Comparison of ENCODE assay signal across 23 cellular contexts in the genomic region with DNA sequence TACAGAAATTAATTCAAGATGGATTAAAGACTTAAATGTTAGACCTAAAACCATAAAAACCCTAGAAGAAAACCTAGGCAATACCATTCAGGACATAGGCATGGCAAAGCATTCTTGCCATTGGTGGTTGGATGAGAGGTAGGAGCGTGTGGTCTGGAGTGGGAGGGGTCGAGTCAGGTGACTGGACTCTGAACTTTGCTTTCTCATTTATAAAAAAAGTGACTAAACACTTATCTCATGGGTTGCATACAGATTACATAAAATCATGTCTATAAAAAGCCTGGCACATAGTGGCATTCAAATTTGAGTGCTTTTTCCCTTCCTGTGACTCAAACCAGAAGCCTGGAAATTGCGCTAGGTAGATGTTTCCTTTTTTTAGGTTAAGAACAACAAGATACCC.
DNase-seq lines count a peak whose midpoint lies in the region; ATAC-seq and TF ChIP-seq lines count a peak whose summit lies in the region.
"Had no signal": no experiment of that assay in that cellular context is flagged by ENCODE, and none has a peak within 500 bp of the region (broad histone marks: within the 10 kb centered on the region; RNA-seq: fewer than 3 reads in every experiment).

No MANE protein-coding gene starts in this region.

- TF ChIP-seq POLR2A in transverse colon (IDR thresholded peaks at IDR 0.05) (no peak), gastroesophageal sphincter (IDR thresholded peaks at IDR 0.05) (no peak)

- ATAC-seq in mucosa of descending colon (peak; percentile 98), GM19467 (IDR thresholded peaks at IDR 0.05; ENCODE audit: unreplicated experiment) (no peak), gastroesophageal sphincter (no peak)
- ATAC-seq: A549, GM12878 had no signal

- H3K4me3 ChIP-seq in colonic mucosa (no peak overlapping the region), mucosa of descending colon (no peak overlapping the region), transverse colon (no peak overlapping the region), gastroesophageal sphincter (no peak overlapping the region)
- H3K4me3 ChIP-seq: A549; BLaER1 treated with 17β-estradiol and CSF1 and Interleukin-3, amounts not matched to agents 10 nM and 100 nM; GM12878; GM23248 had no signal

- no peak for TF ChIP-seq CTCF in colonic mucosa (IDR thresholded peaks at IDR 0.05)
- TF ChIP-seq CTCF in mucosa of descending colon (IDR thresholded peaks at IDR 0.05): no peak
- no peak for TF ChIP-seq CTCF in transverse colon (IDR thresholded peaks at IDR 0.05)
- TF ChIP-seq CTCF in gastroesophageal sphincter (IDR thresholded peaks at IDR 0.05): no peak

- no peak overlapping the region for H3K9ac ChIP-seq in colonic mucosa (ENCODE audit: low read depth in 2 of 2, low read length in 2 of 2)
- H3K9ac ChIP-seq: BLaER1 treated with 17β-estradiol and CSF1 and Interleukin-3, amounts not matched to agents 10 nM and 100 nM; GM23248 had no signal

- H3K36me3 ChIP-seq in colonic mucosa (no peaks in the 10 kb centered on the region), mucosa of descending colon (ENCODE audit: low read depth) (no peaks in the 10 kb centered on the region), transverse colon (no peaks in the 10 kb centered on the region), gastroesophageal sphincter (no peaks in the 10 kb centered on the region)
- H3K36me3 ChIP-seq: BE2C; BLaER1 treated with 17β-estradiol and CSF1 and Interleukin-3, amounts not matched to agents 10 nM and 100 nM had no signal

- intact Hi-C loops in colonic mucosa (cut with DNase I) (no loop called here), mucosa of descending colon (cut with DNase I, micrococcal nuclease) (no loop called here), transverse colon (cut with DNase I; ENCODE audit: low total_unique reads) (no loop called here)

- H3K27me3 ChIP-seq in colonic mucosa: no peaks in the 10 kb centered on the region
- no peaks in the 10 kb centered on the region for H3K27me3 ChIP-seq in transverse colon
- H3K27me3 ChIP-seq in gastroesophageal sphincter: peaks cover 16% of the 10 kb centered on the region
- H3K27me3 ChIP-seq: BE2C; BLaER1 treated with 17β-estradiol and CSF1 and Interleukin-3, amounts not matched to agents 10 nM and 100 nM had no signal

- H3K27ac ChIP-seq in colonic mucosa (no peak overlapping the region), transverse colon (no peak overlapping the region), gastroesophageal sphincter (no peak overlapping the region)
- H3K27ac ChIP-seq: 22Rv1; A549; BLaER1 treated with 17β-estradiol and CSF1 and Interleukin-3, amounts not matched to agents 10 nM and 100 nM; GM23248 had no signal

- TF ChIP-seq EP300 in transverse colon (IDR thresholded peaks at IDR 0.05; ENCODE audit: low read depth) (no peak), gastroesophageal sphincter (IDR thresholded peaks at IDR 0.05) (no peak)

- no peaks in the 10 kb centered on the region for H3K9me3 ChIP-seq in colonic mucosa
- no peaks in the 10 kb centered on the region for H3K9me3 ChIP-seq in mucosa of descending colon
- H3K9me3 ChIP-seq in transverse colon: no peaks in the 10 kb centered on the region
- H3K9me3 ChIP-seq in gastroesophageal sphincter: no peaks in the 10 kb centered on the region
- H3K9me3 ChIP-seq: A549; BE2C; BLaER1 treated with 17β-estradiol and CSF1 and Interleukin-3, amounts not matched to agents 10 nM and 100 nM had no signal

- in situ Hi-C loops in transverse colon (cut with MboI; ENCODE audit: low pct_ligation_motif_present in 1 of 4, low pct_unique_long_range_greater_than_20kb in 1 of 4, low sequenced_read_pairs in 3 of 4): loop anchor here in 1 of 4 donors (25.0 kb wide), 1 partner anchor 156 kb away; the partner anchor contains the start of gene SHISA6

- no peaks in the 10 kb centered on the region for H3K4me1 ChIP-seq in colonic mucosa
- peaks cover 10% of the 10 kb centered on the region for H3K4me1 ChIP-seq in mucosa of descending colon (ENCODE audit: low read depth)
- H3K4me1 ChIP-seq in transverse colon: peaks cover 0 to 16% (median 6%) of the 10 kb centered on the region in 4 donors
- H3K4me1 ChIP-seq in gastroesophageal sphincter: no peaks in the 10 kb centered on the region
- H3K4me1 ChIP-seq: A549; BE2C; BLaER1 treated with 17β-estradiol and CSF1 and Interleukin-3, amounts not matched to agents 10 nM and 100 nM had no signal

- DNase-seq in LoVo (ENCODE audit: low spot score) (peak; percentile 1), colonic mucosa (peak; percentile 52), mucosa of descending colon (peak in 2 of 3 donors; percentile 30 to 51), transverse colon (peak; percentile 47), OCI-M1 (lab: John Stamatoyannopoulos, UW) (no peak)
- DNase-seq: ACHN; AML-193; BE2C; CD4-positive, alpha-beta T cell; CD8-positive, alpha-beta memory T cell; DMS 273 treated with DMSO at 0.1 percent for 48 hours; DMS79; EL; GDM1; GM23248; H7; HCEC 1CT had no signal

- WGBS in transverse colon (ENCODE audit: low coverage in 1 of 2), 2 donors: 49 to 67% methylated on average over 3 of the region's 3 CpGs
- 61 to 82% methylated on average over 3 of the region's 3 CpGs for WGBS in gastroesophageal sphincter (ENCODE audit: low coverage in 1 of 2), 2 donors
